1 cellular context compared by ENCODE assay signal in the genomic region with DNA sequence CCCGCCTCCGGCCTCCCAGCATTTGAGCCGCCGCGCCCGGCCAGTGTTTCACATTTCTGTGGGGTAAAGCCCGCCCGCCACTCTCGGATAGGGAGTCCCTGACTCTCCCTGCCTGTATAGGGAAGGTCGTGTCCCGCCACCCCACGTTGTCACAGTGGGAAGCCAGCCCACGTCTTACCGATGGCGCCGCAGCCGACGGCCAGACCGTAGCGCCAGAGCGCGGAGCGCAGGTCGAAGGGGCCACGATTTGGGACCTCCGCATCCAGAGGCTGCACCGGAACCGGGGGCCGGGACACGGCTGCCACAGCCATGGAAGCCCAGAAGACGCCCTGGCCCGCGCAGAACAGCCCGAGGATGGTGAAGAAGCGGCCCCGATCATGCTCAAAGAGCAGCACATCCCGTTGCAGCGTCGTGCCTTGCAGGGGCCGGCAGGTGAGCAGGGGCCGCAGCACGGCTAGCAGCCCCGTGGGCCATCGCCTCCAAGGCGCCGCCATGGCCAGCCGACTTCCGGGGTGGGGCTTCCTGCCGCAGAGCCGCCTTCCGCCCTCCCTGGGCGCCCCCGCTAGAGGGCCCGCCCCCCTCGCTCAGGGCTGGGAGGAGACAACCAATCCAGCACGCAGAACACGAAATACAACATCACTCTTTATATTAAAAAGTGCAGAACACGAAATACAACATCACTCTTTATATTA.
TF ChIP-seq lines count a peak whose summit lies in the region.

A gene with protein sequence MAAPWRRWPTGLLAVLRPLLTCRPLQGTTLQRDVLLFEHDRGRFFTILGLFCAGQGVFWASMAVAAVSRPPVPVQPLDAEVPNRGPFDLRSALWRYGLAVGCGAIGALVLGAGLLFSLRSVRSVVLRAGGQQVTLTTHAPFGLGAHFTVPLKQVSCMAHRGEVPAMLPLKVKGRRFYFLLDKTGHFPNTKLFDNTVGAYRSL (minus strand): TSS at position 506 of the 692 bp plus-strand sequence. CDS start 12 bp downstream, at position 494.

TF ChIP-seq in HepG2, 621 proteins besides CTCF, POLR2A, EP300 and RAD21 (continued from another document and continues in another):
- TF ChIP-seq, protein P1, sequence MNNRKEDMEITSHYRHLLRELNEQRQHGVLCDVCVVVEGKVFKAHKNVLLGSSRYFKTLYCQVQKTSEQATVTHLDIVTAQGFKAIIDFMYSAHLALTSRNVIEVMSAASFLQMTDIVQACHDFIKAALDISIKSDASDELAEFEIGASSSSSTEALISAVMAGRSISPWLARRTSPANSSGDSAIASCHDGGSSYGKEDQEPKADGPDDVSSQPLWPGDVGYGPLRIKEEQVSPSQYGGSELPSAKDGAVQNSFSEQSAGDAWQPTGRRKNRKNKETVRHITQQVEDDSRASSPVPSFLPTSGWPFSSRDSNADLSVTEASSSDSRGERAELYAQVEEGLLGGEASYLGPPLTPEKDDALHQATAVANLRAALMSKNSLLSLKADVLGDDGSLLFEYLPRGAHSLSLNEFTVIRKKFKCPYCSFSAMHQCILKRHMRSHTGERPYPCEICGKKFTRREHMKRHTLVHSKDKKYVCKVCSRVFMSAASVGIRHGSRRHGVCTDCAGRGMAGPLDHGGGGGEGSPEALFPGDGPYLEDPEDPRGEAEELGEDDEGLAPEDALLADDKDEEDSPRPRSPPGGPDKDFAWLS (CRISPR knock-in tag; IDR thresholded peaks at IDR 0.05; ENCODE audit: borderline replicate concordance) = no peak
- TF ChIP-seq FOXP1 (IDR thresholded peaks at IDR 0.05) (no peak), FOXP1 (CRISPR knock-in tag; IDR thresholded peaks at IDR 0.05) (no peak), RFX1 (IDR thresholded peaks at IDR 0.05) (no peak), ZBTB38 (CRISPR knock-in tag; IDR thresholded peaks at IDR 0.05) (peak; percentile 52; the same call in 1 of the 2 replicates), ZMYM2 (CRISPR knock-in tag; IDR thresholded peaks at IDR 0.05) (no peak), RFX5 (IDR thresholded peaks at IDR 0.05; ENCODE audit: low read depth, low read length) (no peak), ZNF496 (CRISPR knock-in tag; IDR thresholded peaks at IDR 0.05; ENCODE audit: insufficient replicate concordance) (no peak), FOXK1 (CRISPR knock-in tag; IDR thresholded peaks at IDR 0.05; ENCODE audit: borderline replicate concordance, low read depth) (0 out of 2 replicates have a peak, but pooled peaks have one; percentile 22), MYNN (CRISPR knock-in tag; IDR thresholded peaks at IDR 0.05; ENCODE audit: low read depth) (0 out of 2 replicates have a peak, but pooled peaks have one; percentile 56), ZNF607 (CRISPR knock-in tag; IDR thresholded peaks at IDR 0.05; ENCODE audit: borderline replicate concordance) (peak; percentile 79), BHLHE40 (IDR thresholded peaks at IDR 0.05; ENCODE audit: low read length) (no peak), HOXA3 (CRISPR knock-in tag; IDR thresholded peaks at IDR 0.05) (peak; percentile 57; the same call in 1 of the 2 replicates), SIN3A (IDR thresholded peaks at IDR 0.05; ENCODE audit: borderline replicate concordance, low read depth, low read length) (peak; percentile 59; the same call in 1 of the 2 replicates), XBP1 (CRISPR knock-in tag; IDR thresholded peaks at IDR 0.05) (no peak), AGO2 (optimal IDR thresholded peaks at IDR 0.05; ENCODE audit: low read depth, low read length) (peak; percentile 99), ZNF839 (CRISPR knock-in tag; IDR thresholded peaks at IDR 0.05; ENCODE audit: borderline replicate concordance) (no peak), ZNF205 (CRISPR knock-in tag; IDR thresholded peaks at IDR 0.05) (0 out of 2 replicates have a peak, but pooled peaks have one; percentile 59), MEIS2 (CRISPR knock-in tag; IDR thresholded peaks at IDR 0.05) (no peak), ZNF331 (CRISPR knock-in tag; IDR thresholded peaks at IDR 0.05) (peak; percentile 51; the same call in 1 of the 2 replicates), ARHGAP35 (CRISPR knock-in tag; IDR thresholded peaks at IDR 0.05; ENCODE audit: borderline replicate concordance) (peak; percentile 77), SOX5 (CRISPR knock-in tag; IDR thresholded peaks at IDR 0.05; ENCODE audit: borderline replicate concordance) (no peak)
- TF ChIP-seq, protein P2, sequence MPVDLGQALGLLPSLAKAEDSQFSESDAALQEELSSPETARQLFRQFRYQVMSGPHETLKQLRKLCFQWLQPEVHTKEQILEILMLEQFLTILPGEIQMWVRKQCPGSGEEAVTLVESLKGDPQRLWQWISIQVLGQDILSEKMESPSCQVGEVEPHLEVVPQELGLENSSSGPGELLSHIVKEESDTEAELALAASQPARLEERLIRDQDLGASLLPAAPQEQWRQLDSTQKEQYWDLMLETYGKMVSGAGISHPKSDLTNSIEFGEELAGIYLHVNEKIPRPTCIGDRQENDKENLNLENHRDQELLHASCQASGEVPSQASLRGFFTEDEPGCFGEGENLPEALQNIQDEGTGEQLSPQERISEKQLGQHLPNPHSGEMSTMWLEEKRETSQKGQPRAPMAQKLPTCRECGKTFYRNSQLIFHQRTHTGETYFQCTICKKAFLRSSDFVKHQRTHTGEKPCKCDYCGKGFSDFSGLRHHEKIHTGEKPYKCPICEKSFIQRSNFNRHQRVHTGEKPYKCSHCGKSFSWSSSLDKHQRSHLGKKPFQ (CRISPR knock-in tag; IDR thresholded peaks at IDR 0.05; ENCODE audit: insufficient replicate concordance) = no peak
- TF ChIP-seq, protein P3, sequence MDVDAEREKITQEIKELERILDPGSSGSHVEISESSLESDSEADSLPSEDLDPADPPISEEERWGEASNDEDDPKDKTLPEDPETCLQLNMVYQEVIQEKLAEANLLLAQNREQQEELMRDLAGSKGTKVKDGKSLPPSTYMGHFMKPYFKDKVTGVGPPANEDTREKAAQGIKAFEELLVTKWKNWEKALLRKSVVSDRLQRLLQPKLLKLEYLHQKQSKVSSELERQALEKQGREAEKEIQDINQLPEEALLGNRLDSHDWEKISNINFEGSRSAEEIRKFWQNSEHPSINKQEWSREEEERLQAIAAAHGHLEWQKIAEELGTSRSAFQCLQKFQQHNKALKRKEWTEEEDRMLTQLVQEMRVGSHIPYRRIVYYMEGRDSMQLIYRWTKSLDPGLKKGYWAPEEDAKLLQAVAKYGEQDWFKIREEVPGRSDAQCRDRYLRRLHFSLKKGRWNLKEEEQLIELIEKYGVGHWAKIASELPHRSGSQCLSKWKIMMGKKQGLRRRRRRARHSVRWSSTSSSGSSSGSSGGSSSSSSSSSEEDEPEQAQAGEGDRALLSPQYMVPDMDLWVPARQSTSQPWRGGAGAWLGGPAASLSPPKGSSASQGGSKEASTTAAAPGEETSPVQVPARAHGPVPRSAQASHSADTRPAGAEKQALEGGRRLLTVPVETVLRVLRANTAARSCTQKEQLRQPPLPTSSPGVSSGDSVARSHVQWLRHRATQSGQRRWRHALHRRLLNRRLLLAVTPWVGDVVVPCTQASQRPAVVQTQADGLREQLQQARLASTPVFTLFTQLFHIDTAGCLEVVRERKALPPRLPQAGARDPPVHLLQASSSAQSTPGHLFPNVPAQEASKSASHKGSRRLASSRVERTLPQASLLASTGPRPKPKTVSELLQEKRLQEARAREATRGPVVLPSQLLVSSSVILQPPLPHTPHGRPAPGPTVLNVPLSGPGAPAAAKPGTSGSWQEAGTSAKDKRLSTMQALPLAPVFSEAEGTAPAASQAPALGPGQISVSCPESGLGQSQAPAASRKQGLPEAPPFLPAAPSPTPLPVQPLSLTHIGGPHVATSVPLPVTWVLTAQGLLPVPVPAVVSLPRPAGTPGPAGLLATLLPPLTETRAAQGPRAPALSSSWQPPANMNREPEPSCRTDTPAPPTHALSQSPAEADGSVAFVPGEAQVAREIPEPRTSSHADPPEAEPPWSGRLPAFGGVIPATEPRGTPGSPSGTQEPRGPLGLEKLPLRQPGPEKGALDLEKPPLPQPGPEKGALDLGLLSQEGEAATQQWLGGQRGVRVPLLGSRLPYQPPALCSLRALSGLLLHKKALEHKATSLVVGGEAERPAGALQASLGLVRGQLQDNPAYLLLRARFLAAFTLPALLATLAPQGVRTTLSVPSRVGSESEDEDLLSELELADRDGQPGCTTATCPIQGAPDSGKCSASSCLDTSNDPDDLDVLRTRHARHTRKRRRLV (CRISPR knock-in tag; IDR thresholded peaks at IDR 0.05) = no peak
- TF ChIP-seq, protein P4, sequence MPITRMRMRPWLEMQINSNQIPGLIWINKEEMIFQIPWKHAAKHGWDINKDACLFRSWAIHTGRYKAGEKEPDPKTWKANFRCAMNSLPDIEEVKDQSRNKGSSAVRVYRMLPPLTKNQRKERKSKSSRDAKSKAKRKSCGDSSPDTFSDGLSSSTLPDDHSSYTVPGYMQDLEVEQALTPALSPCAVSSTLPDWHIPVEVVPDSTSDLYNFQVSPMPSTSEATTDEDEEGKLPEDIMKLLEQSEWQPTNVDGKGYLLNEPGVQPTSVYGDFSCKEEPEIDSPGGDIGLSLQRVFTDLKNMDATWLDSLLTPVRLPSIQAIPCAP (CRISPR knock-in tag; IDR thresholded peaks at IDR 0.05; ENCODE audit: low read depth) = no peak
- TF ChIP-seq, protein P5, sequence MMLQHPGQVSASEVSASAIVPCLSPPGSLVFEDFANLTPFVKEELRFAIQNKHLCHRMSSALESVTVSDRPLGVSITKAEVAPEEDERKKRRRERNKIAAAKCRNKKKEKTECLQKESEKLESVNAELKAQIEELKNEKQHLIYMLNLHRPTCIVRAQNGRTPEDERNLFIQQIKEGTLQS (CRISPR knock-in tag; IDR thresholded peaks at IDR 0.05) = peak; percentile 41; the same call in 1 of the 2 replicates
- TF ChIP-seq, protein P6, sequence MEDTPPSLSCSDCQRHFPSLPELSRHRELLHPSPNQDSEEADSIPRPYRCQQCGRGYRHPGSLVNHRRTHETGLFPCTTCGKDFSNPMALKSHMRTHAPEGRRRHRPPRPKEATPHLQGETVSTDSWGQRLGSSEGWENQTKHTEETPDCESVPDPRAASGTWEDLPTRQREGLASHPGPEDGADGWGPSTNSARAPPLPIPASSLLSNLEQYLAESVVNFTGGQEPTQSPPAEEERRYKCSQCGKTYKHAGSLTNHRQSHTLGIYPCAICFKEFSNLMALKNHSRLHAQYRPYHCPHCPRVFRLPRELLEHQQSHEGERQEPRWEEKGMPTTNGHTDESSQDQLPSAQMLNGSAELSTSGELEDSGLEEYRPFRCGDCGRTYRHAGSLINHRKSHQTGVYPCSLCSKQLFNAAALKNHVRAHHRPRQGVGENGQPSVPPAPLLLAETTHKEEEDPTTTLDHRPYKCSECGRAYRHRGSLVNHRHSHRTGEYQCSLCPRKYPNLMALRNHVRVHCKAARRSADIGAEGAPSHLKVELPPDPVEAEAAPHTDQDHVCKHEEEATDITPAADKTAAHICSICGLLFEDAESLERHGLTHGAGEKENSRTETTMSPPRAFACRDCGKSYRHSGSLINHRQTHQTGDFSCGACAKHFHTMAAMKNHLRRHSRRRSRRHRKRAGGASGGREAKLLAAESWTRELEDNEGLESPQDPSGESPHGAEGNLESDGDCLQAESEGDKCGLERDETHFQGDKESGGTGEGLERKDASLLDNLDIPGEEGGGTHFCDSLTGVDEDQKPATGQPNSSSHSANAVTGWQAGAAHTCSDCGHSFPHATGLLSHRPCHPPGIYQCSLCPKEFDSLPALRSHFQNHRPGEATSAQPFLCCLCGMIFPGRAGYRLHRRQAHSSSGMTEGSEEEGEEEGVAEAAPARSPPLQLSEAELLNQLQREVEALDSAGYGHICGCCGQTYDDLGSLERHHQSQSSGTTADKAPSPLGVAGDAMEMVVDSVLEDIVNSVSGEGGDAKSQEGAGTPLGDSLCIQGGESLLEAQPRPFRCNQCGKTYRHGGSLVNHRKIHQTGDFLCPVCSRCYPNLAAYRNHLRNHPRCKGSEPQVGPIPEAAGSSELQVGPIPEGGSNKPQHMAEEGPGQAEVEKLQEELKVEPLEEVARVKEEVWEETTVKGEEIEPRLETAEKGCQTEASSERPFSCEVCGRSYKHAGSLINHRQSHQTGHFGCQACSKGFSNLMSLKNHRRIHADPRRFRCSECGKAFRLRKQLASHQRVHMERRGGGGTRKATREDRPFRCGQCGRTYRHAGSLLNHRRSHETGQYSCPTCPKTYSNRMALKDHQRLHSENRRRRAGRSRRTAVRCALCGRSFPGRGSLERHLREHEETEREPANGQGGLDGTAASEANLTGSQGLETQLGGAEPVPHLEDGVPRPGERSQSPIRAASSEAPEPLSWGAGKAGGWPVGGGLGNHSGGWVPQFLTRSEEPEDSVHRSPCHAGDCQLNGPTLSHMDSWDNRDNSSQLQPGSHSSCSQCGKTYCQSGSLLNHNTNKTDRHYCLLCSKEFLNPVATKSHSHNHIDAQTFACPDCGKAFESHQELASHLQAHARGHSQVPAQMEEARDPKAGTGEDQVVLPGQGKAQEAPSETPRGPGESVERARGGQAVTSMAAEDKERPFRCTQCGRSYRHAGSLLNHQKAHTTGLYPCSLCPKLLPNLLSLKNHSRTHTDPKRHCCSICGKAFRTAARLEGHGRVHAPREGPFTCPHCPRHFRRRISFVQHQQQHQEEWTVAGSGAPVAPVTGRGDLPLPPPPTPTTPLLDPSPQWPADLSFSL (CRISPR knock-in tag; IDR thresholded peaks at IDR 0.05) = no peak
- TF ChIP-seq, protein P7, sequence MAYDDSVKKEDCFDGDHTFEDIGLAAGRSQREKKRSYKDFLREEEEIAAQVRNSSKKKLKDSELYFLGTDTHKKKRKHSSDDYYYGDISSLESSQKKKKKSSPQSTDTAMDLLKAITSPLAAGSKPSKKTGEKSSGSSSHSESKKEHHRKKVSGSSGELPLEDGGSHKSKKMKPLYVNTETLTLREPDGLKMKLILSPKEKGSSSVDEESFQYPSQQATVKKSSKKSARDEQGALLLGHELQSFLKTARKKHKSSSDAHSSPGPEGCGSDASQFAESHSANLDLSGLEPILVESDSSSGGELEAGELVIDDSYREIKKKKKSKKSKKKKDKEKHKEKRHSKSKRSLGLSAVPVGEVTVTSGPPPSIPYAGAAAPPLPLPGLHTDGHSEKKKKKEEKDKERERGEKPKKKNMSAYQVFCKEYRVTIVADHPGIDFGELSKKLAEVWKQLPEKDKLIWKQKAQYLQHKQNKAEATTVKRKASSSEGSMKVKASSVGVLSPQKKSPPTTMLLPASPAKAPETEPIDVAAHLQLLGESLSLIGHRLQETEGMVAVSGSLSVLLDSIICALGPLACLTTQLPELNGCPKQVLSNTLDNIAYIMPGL (CRISPR knock-in tag; IDR thresholded peaks at IDR 0.05; ENCODE audit: borderline replicate concordance in 1 of 2, low read depth in 1 of 2) = peak; percentile 69 to 91; a peak in 3 of 4 replicates
- TF ChIP-seq, protein P8, sequence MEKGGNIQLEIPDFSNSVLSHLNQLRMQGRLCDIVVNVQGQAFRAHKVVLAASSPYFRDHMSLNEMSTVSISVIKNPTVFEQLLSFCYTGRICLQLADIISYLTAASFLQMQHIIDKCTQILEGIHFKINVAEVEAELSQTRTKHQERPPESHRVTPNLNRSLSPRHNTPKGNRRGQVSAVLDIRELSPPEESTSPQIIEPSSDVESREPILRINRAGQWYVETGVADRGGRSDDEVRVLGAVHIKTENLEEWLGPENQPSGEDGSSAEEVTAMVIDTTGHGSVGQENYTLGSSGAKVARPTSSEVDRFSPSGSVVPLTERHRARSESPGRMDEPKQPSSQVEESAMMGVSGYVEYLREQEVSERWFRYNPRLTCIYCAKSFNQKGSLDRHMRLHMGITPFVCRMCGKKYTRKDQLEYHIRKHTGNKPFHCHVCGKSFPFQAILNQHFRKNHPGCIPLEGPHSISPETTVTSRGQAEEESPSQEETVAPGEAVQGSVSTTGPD (CRISPR knock-in tag; IDR thresholded peaks at IDR 0.05) = no peak
- TF ChIP-seq, protein P9, sequence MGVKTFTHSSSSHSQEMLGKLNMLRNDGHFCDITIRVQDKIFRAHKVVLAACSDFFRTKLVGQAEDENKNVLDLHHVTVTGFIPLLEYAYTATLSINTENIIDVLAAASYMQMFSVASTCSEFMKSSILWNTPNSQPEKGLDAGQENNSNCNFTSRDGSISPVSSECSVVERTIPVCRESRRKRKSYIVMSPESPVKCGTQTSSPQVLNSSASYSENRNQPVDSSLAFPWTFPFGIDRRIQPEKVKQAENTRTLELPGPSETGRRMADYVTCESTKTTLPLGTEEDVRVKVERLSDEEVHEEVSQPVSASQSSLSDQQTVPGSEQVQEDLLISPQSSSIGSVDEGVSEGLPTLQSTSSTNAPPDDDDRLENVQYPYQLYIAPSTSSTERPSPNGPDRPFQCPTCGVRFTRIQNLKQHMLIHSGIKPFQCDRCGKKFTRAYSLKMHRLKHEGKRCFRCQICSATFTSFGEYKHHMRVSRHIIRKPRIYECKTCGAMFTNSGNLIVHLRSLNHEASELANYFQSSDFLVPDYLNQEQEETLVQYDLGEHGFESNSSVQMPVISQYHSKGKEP (CRISPR knock-in tag; IDR thresholded peaks at IDR 0.05) = no peak
